ENCODE assay signal across 1 cellular context in genomic region chr11:66408488-66409214, GRCh38.
A peak's percentile ranks its signal among the peaks of the same experiment; 100 is the strongest.
TF ChIP-seq lines count a peak whose summit lies in the region.

No MANE protein-coding gene starts in this region.

TF ChIP-seq in K562, 482 proteins besides CTCF, POLR2A, EP300 and RAD21 (continued from another document):
- TF ChIP-seq ZNF143 (CRISPR knock-in tag; IDR thresholded peaks at IDR 0.05) (no peak; the same call in 1 of the 2 replicates), COPS2 (conservative IDR thresholded peaks at IDR 0.05) (no peak), THRB (CRISPR knock-in tag; conservative IDR thresholded peaks at IDR 0.05) (no peak), MAFG (tag; conservative IDR thresholded peaks at IDR 0.05) (peak; percentile 27; the same call in 1 of the 2 replicates), CBFA2T2 (conservative IDR thresholded peaks at IDR 0.05) (no peak), KLF6 (CRISPR knock-in tag; IDR thresholded peaks at IDR 0.05; ENCODE audit: borderline replicate concordance) (no peak), EZH2 (IDR thresholded peaks at IDR 0.05; ENCODE audit: borderline replicate concordance, low read depth, low read length) (no peak), TBL1XR1 (IDR thresholded peaks at IDR 0.05; ENCODE audit: low read length in 2 of 2) (no peak), HES1 (IDR thresholded peaks at IDR 0.05; ENCODE audit: low read depth) (no peak), XRCC5 (IDR thresholded peaks at IDR 0.05; ENCODE audit: low read depth, low read length) (peak; percentile 98), SOX6 (IDR thresholded peaks at IDR 0.05) (0 out of 2 replicates have a peak, but pooled peaks have one; percentile 32), ZNF232 (CRISPR knock-in tag; IDR thresholded peaks at IDR 0.05) (no peak), MAFF (IDR thresholded peaks at IDR 0.05; ENCODE audit: low read length) (no peak), FOXO4 (CRISPR knock-in tag; IDR thresholded peaks at IDR 0.05) (no peak), SMAD4 (CRISPR knock-in tag; conservative IDR thresholded peaks at IDR 0.05) (0 out of 2 replicates have a peak, but pooled peaks have one; percentile 40), PHF20 (IDR thresholded peaks at IDR 0.05; ENCODE audit: partially characterized antibody) (no peak), FIP1L1 (IDR thresholded peaks at IDR 0.05; ENCODE audit: low read depth, low read length, poor library complexity, severe bottlenecking) (no peak), HMBOX1 (IDR thresholded peaks at IDR 0.05) (no peak), CTBP1 (IDR thresholded peaks at IDR 0.05; ENCODE audit: borderline replicate concordance) (peak; percentile 68; the same call in 1 of the 2 replicates), FOXK1 (CRISPR knock-in tag; IDR thresholded peaks at IDR 0.05; ENCODE audit: borderline replicate concordance) (0 out of 2 replicates have a peak, but pooled peaks have one; percentile 50), NKRF (IDR thresholded peaks at IDR 0.05; ENCODE audit: borderline replicate concordance) (no peak), ETV5 (CRISPR knock-in tag; IDR thresholded peaks at IDR 0.05; ENCODE audit: low read depth) (no peak), ZNF239 (CRISPR knock-in tag; IDR thresholded peaks at IDR 0.05) (no peak), ZFP30 (CRISPR knock-in tag; IDR thresholded peaks at IDR 0.05; ENCODE audit: borderline replicate concordance) (no peak), ERF (CRISPR knock-in tag; IDR thresholded peaks at IDR 0.05) (no peak), SMC3 (conservative IDR thresholded peaks at IDR 0.05; ENCODE audit: insufficient read depth, low read depth, low read length) (peak; percentile 100), E2F5 (CRISPR knock-in tag; IDR thresholded peaks at IDR 0.05) (no peak), IRF2 (CRISPR knock-in tag; IDR thresholded peaks at IDR 0.05) (no peak), IRF1 (CRISPR knock-in tag; IDR thresholded peaks at IDR 0.05; ENCODE audit: borderline replicate concordance) (no peak), ZKSCAN3 (CRISPR knock-in tag; IDR thresholded peaks at IDR 0.05) (no peak), NFRKB (IDR thresholded peaks at IDR 0.05; ENCODE audit: low read depth) (no peak), KAT2B (IDR thresholded peaks at IDR 0.05; ENCODE audit: low read depth, low read length) (no peak), RBM39 (optimal IDR thresholded peaks at IDR 0.05; ENCODE audit: low read depth, low read length) (no peak), ILF3 (IDR thresholded peaks at IDR 0.05; ENCODE audit: borderline replicate concordance) (0 out of 2 replicates have a peak, but pooled peaks have one; percentile 54), ATF7 (IDR thresholded peaks at IDR 0.05) (peak; percentile 35; the same call in 1 of the 2 replicates), RHOXF2B (CRISPR knock-in tag; conservative IDR thresholded peaks at IDR 0.05) (no peak), BACH1 (tag; IDR thresholded peaks at IDR 0.05) (no peak), SMARCC2 (IDR thresholded peaks at IDR 0.05; ENCODE audit: low read depth) (no peak), HMGN3 (IDR thresholded peaks at IDR 0.05; ENCODE audit: borderline replicate concordance, extremely low read depth, insufficient read length, low read depth, low read length) (no peak), FOXA3 (CRISPR knock-in tag; conservative IDR thresholded peaks at IDR 0.05 in 1 of 2, IDR thresholded peaks at IDR 0.05 in 1 of 2) (no peak), TCFL5 (CRISPR knock-in tag; conservative IDR thresholded peaks at IDR 0.05) (no peak), ZNF133 (CRISPR knock-in tag; IDR thresholded peaks at IDR 0.05) (no peak), ZC3H8 (IDR thresholded peaks at IDR 0.05) (no peak), TCF15 (CRISPR knock-in tag; IDR thresholded peaks at IDR 0.05) (no peak), ZBTB7A (IDR thresholded peaks at IDR 0.05; ENCODE audit: borderline replicate concordance, control insufficient read depth, low read depth, low read length) (0 out of 2 replicates have a peak, but pooled peaks have one; percentile 29)
